In genomic region chr5:151243564-151243963, GRCh38 we compare ENCODE assay signal across 15 cellular contexts.
"Had no signal": no experiment of that assay in that cellular context is flagged by ENCODE, and none has a peak within 500 bp of the region (broad histone marks: within the 10 kb centered on the region; RNA-seq: fewer than 3 reads in every experiment).

No MANE protein-coding gene starts in this region.

- H3K9me3 ChIP-seq: colonic mucosa had no signal

- H3K36me3 ChIP-seq: colonic mucosa, neural progenitor cell had no signal

- FAIRE-seq: TTC549 had no signal

- H3K27me3 ChIP-seq: colonic mucosa, neural progenitor cell had no signal

- ATAC-seq: esophagus mucosa; sciatic nerve; stimulated activated naive B cell treated with anti-CD40 and anti-IgM and Interleukin-4, amounts not matched to agents 10 μg/mL and 1 μg/mL and 100 μg/mL, for 72 hours; WTC11 had no signal

- H3K4me3 Mint-ChIP-seq: activated naive CD8-positive, alpha-beta T cell; brain; mesothelial cell of epicardium; neural progenitor cell; stimulated activated naive B cell treated with anti-CD40 and anti-IgM and Interleukin-4, amounts not matched to agents 10 μg/mL and 1 μg/mL and 100 μg/mL, for 72 hours; type B pancreatic cell; WTC11 had no signal

- H3K4me1 ChIP-seq: colonic mucosa, neural progenitor cell had no signal

- H3K9me3 Mint-ChIP-seq: stimulated activated naive B cell treated with anti-CD40 and anti-IgM and Interleukin-4, amounts not matched to agents 10 μg/mL and 1 μg/mL and 100 μg/mL, for 72 hours; type B pancreatic cell had no signal

- H3K9ac ChIP-seq: neural progenitor cell had no signal

- H3K27ac Mint-ChIP-seq: activated naive CD8-positive, alpha-beta T cell; brain; mesothelial cell of epicardium; neural progenitor cell; stimulated activated naive B cell treated with anti-CD40 and anti-IgM and Interleukin-4, amounts not matched to agents 10 μg/mL and 1 μg/mL and 100 μg/mL, for 72 hours; type B pancreatic cell; WTC11 had no signal

- H3K4me3 ChIP-seq: colonic mucosa, lung, neural progenitor cell had no signal

- H3K4me2 ChIP-seq: neural progenitor cell had no signal

- H3K36me3 Mint-ChIP-seq: activated naive CD8-positive, alpha-beta T cell; brain; mesothelial cell of epicardium; neural progenitor cell; stimulated activated naive B cell treated with anti-CD40 and anti-IgM and Interleukin-4, amounts not matched to agents 10 μg/mL and 1 μg/mL and 100 μg/mL, for 72 hours; type B pancreatic cell; WTC11 had no signal

- H3K27me3 Mint-ChIP-seq: activated naive CD8-positive, alpha-beta T cell; stimulated activated naive B cell treated with anti-CD40 and anti-IgM and Interleukin-4, amounts not matched to agents 10 μg/mL and 1 μg/mL and 100 μg/mL, for 72 hours; type B pancreatic cell had no signal

- H3K4me1 Mint-ChIP-seq: brain had no signal

- H3K27ac ChIP-seq: colonic mucosa, neural progenitor cell had no signal

- H2AFZ ChIP-seq: neural progenitor cell had no signal

- DNase-seq: central memory CD4-positive, alpha-beta T cell; colonic mucosa; islet precursor cell; SHP77 treated with DMSO at 0.1 percent for 48 hours; stimulated activated naive B cell treated with anti-CD40 and anti-IgM and Interleukin-4, amounts not matched to agents 10 μg/mL and 1 μg/mL and 100 μg/mL, for 72 hours had no signal
